2 cellular contexts compared by ENCODE assay signal in the genomic region with DNA sequence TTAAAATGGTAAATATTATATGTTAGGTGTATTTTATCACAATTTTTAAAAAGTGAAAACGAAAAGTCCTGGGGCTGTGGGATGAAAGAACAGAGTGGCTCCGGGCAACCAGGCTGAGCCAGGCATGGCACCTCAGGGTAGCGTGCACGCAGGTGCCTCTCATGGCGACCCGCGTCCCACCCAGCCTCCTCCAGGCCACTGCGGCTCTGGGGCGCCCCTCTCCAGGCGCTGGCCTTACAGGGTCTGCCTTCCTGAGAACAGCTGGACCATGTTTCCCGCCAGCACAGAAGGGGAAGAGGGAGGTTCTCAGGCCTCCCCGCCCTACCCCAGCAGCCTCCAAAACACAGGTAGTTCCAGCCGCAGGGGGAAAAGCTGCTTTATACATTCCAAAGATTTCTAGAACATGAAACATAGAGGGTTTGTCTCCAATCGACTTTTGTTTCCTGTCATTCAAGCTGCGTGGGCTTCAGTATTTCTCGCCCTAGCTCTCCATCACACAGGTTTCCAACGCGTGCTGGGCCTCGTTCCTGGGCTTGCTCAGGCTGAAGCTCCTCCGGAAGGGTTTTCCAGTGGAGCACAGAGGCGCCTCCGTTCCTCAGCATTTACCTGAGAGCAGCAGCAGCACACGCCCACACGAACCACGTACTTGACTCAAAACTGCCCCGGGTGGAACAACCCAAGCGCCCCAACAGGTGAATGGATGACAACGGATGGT.
TF ChIP-seq lines count a peak whose summit lies in the region.

No MANE protein-coding gene starts in this region.

TF ChIP-seq in IMR-90, 13 proteins besides CTCF, POLR2A, EP300 and RAD21:
- no peak for TF ChIP-seq BHLHE40 (IDR thresholded peaks at IDR 0.05; ENCODE audit: low read depth, low read length)
- no peak for TF ChIP-seq MAZ (IDR thresholded peaks at IDR 0.05; ENCODE audit: borderline replicate concordance, low read depth, low read length)
- no peak for TF ChIP-seq FOS (IDR thresholded peaks at IDR 0.05; ENCODE audit: low read depth, low read length)
- no peak for TF ChIP-seq NFE2L2 (IDR thresholded peaks at IDR 0.05; ENCODE audit: low read depth, low read length)
- TF ChIP-seq MAFK (IDR thresholded peaks at IDR 0.05; ENCODE audit: low read depth, low read length) = no peak
- no peak for TF ChIP-seq SMC3 (IDR thresholded peaks at IDR 0.05; ENCODE audit: low read depth, low read length)
- TF ChIP-seq, protein P1, sequence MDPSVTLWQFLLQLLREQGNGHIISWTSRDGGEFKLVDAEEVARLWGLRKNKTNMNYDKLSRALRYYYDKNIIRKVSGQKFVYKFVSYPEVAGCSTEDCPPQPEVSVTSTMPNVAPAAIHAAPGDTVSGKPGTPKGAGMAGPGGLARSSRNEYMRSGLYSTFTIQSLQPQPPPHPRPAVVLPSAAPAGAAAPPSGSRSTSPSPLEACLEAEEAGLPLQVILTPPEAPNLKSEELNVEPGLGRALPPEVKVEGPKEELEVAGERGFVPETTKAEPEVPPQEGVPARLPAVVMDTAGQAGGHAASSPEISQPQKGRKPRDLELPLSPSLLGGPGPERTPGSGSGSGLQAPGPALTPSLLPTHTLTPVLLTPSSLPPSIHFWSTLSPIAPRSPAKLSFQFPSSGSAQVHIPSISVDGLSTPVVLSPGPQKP (IDR thresholded peaks at IDR 0.05; ENCODE audit: borderline replicate concordance, low read depth, low read length) = no peak

TF ChIP-seq in GM12878, 131 proteins besides CTCF, POLR2A, EP300 and RAD21:
- TF ChIP-seq IRF4 (IDR thresholded peaks at IDR 0.05; ENCODE audit: low read depth, low read length) (no peak), SREBF1 (IDR thresholded peaks at IDR 0.05; ENCODE audit: low read length) (no peak), CHD4 (IDR thresholded peaks at IDR 0.05) (no peak), POLR2AphosphoS5 (IDR thresholded peaks at IDR 0.05; ENCODE audit: low read length) (peak; percentile 23; the same call in 1 of the 2 replicates), SIN3A (IDR thresholded peaks at IDR 0.05; ENCODE audit: low read depth, low read length) (no peak), FOXK2 (IDR thresholded peaks at IDR 0.05) (no peak), IKZF1 (conservative IDR thresholded peaks at IDR 0.05) (0 out of 2 replicates have a peak, but pooled peaks have one; percentile 11), YY1 (IDR thresholded peaks at IDR 0.05; ENCODE audit: low read depth, low read length) (no peak)
